ENCODE assay signal across 16 cellular contexts in genomic region chr19:45355910-45356309, GRCh38. TPM values are rescaled to one million over a fixed set of nuclear protein-coding genes. Genes with fewer than 3 reads are reported as not detected.
DNase-seq lines count a peak whose midpoint lies in the region; ATAC-seq, FAIRE-seq and TF ChIP-seq lines count a peak whose summit lies in the region.
"Had no signal": no experiment of that assay in that cellular context is flagged by ENCODE, and none has a peak within 500 bp of the region (broad histone marks: within the 10 kb centered on the region; RNA-seq: fewer than 3 reads in every experiment).

No MANE protein-coding gene starts in this region.

- H3K4me2 ChIP-seq in osteoblast (ENCODE audit: insufficient read depth, low read length) = no peak overlapping the region
- H3K4me2 ChIP-seq: GM23338 had no signal

- H3K4me1 ChIP-seq in osteoblast (ENCODE audit: insufficient read depth, low read length) = no peaks in the 10 kb centered on the region
- H3K4me1 ChIP-seq: Caco-2 had no signal

- H2AFZ ChIP-seq in osteoblast (ENCODE audit: low read length) = no peak overlapping the region
- H2AFZ ChIP-seq: GM23338 had no signal

- H3K36me3 ChIP-seq in osteoblast (ENCODE audit: insufficient read depth, low read length) = peaks cover 81% of the 10 kb centered on the region

- no peaks in the 10 kb centered on the region for H3K9me3 ChIP-seq in osteoblast (ENCODE audit: low read depth, low read length)
- H3K9me3 ChIP-seq: Caco-2 had no signal

- DNase-seq in D721Med (ENCODE audit: insufficient read length, low spot score) (peak; percentile 3), HTR-8/SVneo (ENCODE audit: insufficient read length, low spot score) (no peak), osteoblast (ENCODE audit: insufficient read length, low spot score, missing footprints) (peak; percentile 79), H4 (ENCODE audit: low spot score) (no peak)
- DNase-seq: AML-193; Caco-2; CD4-positive, alpha-beta T cell; DMS79 treated with DMSO at 0.1 percent for 48 hours; GF-D8; H9; Karpas-422; KBM-7 had no signal

- H3K79me2 ChIP-seq in osteoblast (ENCODE audit: insufficient read depth, low read length) = no peaks in the 10 kb centered on the region

- H3K4me3 ChIP-seq in osteoblast (ENCODE audit: insufficient read depth, low read length) = no peak overlapping the region
- H3K4me3 ChIP-seq: GM23338 had no signal

- FAIRE-seq in D721Med (lab: Jason Lieb, UNC) (no peak), HTR-8/SVneo (lab: Jason Lieb, UNC) (peak; percentile 31)
- FAIRE-seq: A204.1 had no signal

- no peak for ATAC-seq in HG02840 (IDR thresholded peaks at IDR 0.05; ENCODE audit: low FRiP score, unreplicated experiment)
- ATAC-seq: GM23338 had no signal

- H4K20me1 ChIP-seq in osteoblast (ENCODE audit: insufficient read depth, low read length) = peaks cover 20% of the 10 kb centered on the region

- no peak overlapping the region for H3K27ac ChIP-seq in osteoblast (ENCODE audit: low read depth, low read length)
- H3K27ac ChIP-seq: C4-2B had no signal

- H3K27me3 ChIP-seq in osteoblast (ENCODE audit: insufficient read depth, low read length) = no peaks in the 10 kb centered on the region

- TF ChIP-seq CTCF in D721Med (IDR thresholded peaks at IDR 0.05; ENCODE audit: insufficient read depth, missing control alignments) (no peak), osteoblast (IDR thresholded peaks at IDR 0.05; ENCODE audit: extremely low read depth, low read depth, low read length) (no peak)

RNA-seq across cellular contexts. Expression of gene ERCC2, which starts 14.5 kb away (rescaled TPM):
- total RNA-seq in osteoblast = 47.4 and 52.5 TPM in 2 replicates
- 4.6 and 8.3 TPM in 2 replicates for total RNA-seq in H4 (2014; rRNA removed; shearing (Covaris generic))

RNA-seq across cellular contexts. Expression of gene KLC3, which starts 15.4 kb away (rescaled TPM):
- 0.29 and 0.72 TPM in 2 replicates for total RNA-seq in osteoblast
- total RNA-seq in H4 (2014; rRNA removed; shearing (Covaris generic)) = 0.72 TPM in 1 of 2 replicates, not detected in the other
- total RNA-seq: CD4-positive, alpha-beta T cell had no signal

RNA-seq across cellular contexts. Expression of gene CKM, which starts 33.2 kb away (rescaled TPM):
- under 0.01 and 0.36 TPM in 2 replicates for total RNA-seq in osteoblast
- total RNA-seq in H4 (2014; rRNA removed; shearing (Covaris generic)) = not detected in 2 replicates
- total RNA-seq: Caco-2; CD4-positive, alpha-beta T cell; GM23338; H9 had no signal

RNA-seq across cellular contexts. Expression of gene PPP1R13L, which starts 49.0 kb away (rescaled TPM):
- total RNA-seq in osteoblast = 6.9 and 8.5 TPM in 2 replicates
- 0.14 and 1.1 TPM in 2 replicates for total RNA-seq in H4 (2014; rRNA removed; shearing (Covaris generic))

RNA-seq across cellular contexts. Expression of gene POLR1G, which starts 50.5 kb away (rescaled TPM):
- total RNA-seq in osteoblast = 10.5 and 10.6 TPM in 2 replicates
- 6.8 and 9.0 TPM in 2 replicates for total RNA-seq in H4 (2014; rRNA removed; shearing (Covaris generic))

Comparison
In these comparisons a context has a peak if more than half of its experiments do, and no peak if none do; other contexts are left out.
1. DNase-seq: peak in D721Med (single experiment) and osteoblast (single experiment); none in HTR-8/SVneo (single experiment) and H4 (single experiment).